11 cellular contexts compared by ENCODE assay signal in genomic region chr6:70210462-70210861, GRCh38.
A peak's percentile ranks its signal among the peaks of the same experiment; 100 is the strongest.
DNase-seq lines count a peak whose midpoint lies in the region; ATAC-seq and TF ChIP-seq lines count a peak whose summit lies in the region.
"Had no signal": no experiment of that assay in that cellular context is flagged by ENCODE, and none has a peak within 500 bp of the region (broad histone marks: within the 10 kb centered on the region; RNA-seq: fewer than 3 reads in every experiment).

No MANE protein-coding gene starts in this region.

- 25% methylated on average over 2 of the region's 2 CpGs for WGBS in hepatocyte (ENCODE audit: low lambda C conversion rate, missing lambda C conversion rate)

- H3K27me3 ChIP-seq in hepatocyte: peaks cover 2% of the 10 kb centered on the region

- H4K20me1 ChIP-seq in hepatocyte (ENCODE audit: insufficient read depth, poor library complexity, severe bottlenecking): no peaks in the 10 kb centered on the region

- no peak overlapping the region for H3K27ac ChIP-seq in hepatocyte

- no peaks in the 10 kb centered on the region for H3K36me3 ChIP-seq in hepatocyte (replicated peaks; ENCODE audit: insufficient read depth, low read depth)

- no peaks in the 10 kb centered on the region for H3K4me1 ChIP-seq in hepatocyte (ENCODE audit: insufficient read depth)

- H3K9me2 ChIP-seq in hepatocyte (replicated peaks; ENCODE audit: insufficient read depth): no peaks in the 10 kb centered on the region

- no peak overlapping the region for H2AFZ ChIP-seq in hepatocyte

- in situ Hi-C loops in SK-MEL-5 (cut with HindIII; ENCODE audit: low pct_unique_long_range_greater_than_20kb, low sequenced_read_pairs): no loop called here

- ATAC-seq in GM21529 (IDR thresholded peaks at IDR 0.05; ENCODE audit: unreplicated experiment) (peak; percentile 51), GM19324 (IDR thresholded peaks at IDR 0.05; ENCODE audit: low FRiP score, unreplicated experiment) (no peak)

- DNase-seq in AG09309 (ENCODE audit: low read depth) (no peak), SK-MEL-5 (ENCODE audit: low read depth, low spot score) (peak; percentile 40), hepatocyte (ENCODE audit: low spot score) (no peak), NCI-H1436 treated with DMSO at 0.1 percent for 48 hours (lab: John Stamatoyannopoulos, UW) (no peak)
- DNase-seq in activated naive CD4-positive, alpha-beta T cell (lab: John Stamatoyannopoulos, UW): no peak
- DNase-seq in effector CD8-positive, alpha-beta T cell (lab: John Stamatoyannopoulos, UW): no peak
- DNase-seq: activated CD4-positive, alpha-beta T cell treated with anti-CD3 and anti-CD28 coated beads for 4 hours; central memory CD4-positive, alpha-beta T cell; DMS79 had no signal

- H3K9me3 ChIP-seq in hepatocyte (ENCODE audit: low read depth): no peaks in the 10 kb centered on the region

- no peak overlapping the region for H3K4me3 ChIP-seq in AG09309 (ENCODE audit: control insufficient read depth, low read depth, low read length)
- H3K4me3 ChIP-seq in hepatocyte: no peak overlapping the region

- TF ChIP-seq CTCF in AG09309 (IDR thresholded peaks at IDR 0.05; ENCODE audit: control insufficient read depth, insufficient read depth, low read depth, low read length, missing control alignments): peak; percentile 10
- TF ChIP-seq CTCF in hepatocyte (IDR thresholded peaks at IDR 0.05; ENCODE audit: poor library complexity): peak; percentile 44

- H3K4me2 ChIP-seq in hepatocyte: no peak overlapping the region

- no peaks in the 10 kb centered on the region for H3K79me2 ChIP-seq in hepatocyte
